8 cellular contexts compared by ENCODE assay signal in the genomic region with DNA sequence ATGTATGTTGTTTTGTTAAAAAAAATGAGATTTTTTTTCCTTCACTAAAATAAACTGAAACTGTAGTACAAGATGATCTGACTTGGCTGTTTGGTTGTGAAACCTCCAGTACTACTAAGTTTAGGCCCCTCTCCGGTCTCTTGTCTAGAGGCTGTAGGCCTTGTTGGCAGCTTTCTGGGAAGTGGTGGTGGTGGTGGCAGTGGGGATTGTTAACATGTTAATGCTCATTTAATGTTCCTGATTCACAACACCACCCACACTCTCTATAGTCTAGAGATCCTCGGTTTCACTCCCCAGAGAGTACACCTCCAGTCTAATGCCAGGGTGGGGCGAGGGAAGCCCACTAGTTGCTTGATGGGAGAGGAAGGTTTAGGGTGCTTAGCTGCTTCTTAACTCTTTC. TPM values are rescaled to one million over a fixed set of nuclear protein-coding genes. Genes with fewer than 3 reads are reported as not detected.
DNase-seq lines count a peak whose midpoint lies in the region; FAIRE-seq and TF ChIP-seq lines count a peak whose summit lies in the region.

No MANE protein-coding gene starts in this region.

- H2AFZ ChIP-seq in OCI-LY7 (ENCODE audit: low read length): no peak overlapping the region

- POLR2A ChIA-PET in OCI-LY7 (lab: Charles Lee): interaction anchor here (1.2 kb wide), 1 partner anchor 11 kb away, joined by 5 read pairs; no protein-coding TSS in a partner anchor

- no TSS peak for BruUV-seq in OCI-LY7 (replicated peaks; lab: Mats Ljungman, UMichigan)

- CTCF ChIA-PET in OCI-LY7 (lab: Charles Lee; ENCODE audit: unreplicated experiment): no interaction called here

- peak overlapping the region in 1 of 3 donors; percentile 37 for H3K9ac ChIP-seq in skeletal muscle tissue (ENCODE audit: low read depth in 1 of 3, low read length in 3 of 3)

- peaks cover 6% of the 10 kb centered on the region for H3K4me1 Mint-ChIP-seq in type B pancreatic cell (ENCODE audit: unreplicated experiment)

- TF ChIP-seq CTCF in OCI-LY7 (conservative IDR thresholded peaks at IDR 0.05; ENCODE audit: low read length) (no peak), coronary artery (IDR thresholded peaks at IDR 0.05) (no peak), type B pancreatic cell (conservative IDR thresholded peaks at IDR 0.05) (no peak), GM13976 (IDR thresholded peaks at IDR 0.05; ENCODE audit: borderline replicate concordance, control extremely low read depth, extremely low read depth, insufficient read depth, missing control alignments) (no peak)

- H3K4me3 Mint-ChIP-seq in type B pancreatic cell: no peak overlapping the region

- in situ Hi-C loops in GM13976 (cut with MboI; ENCODE audit: low sequenced_read_pairs, unreplicated experiment): no loop called here

- no peaks in the 10 kb centered on the region for H3K9me3 Mint-ChIP-seq in type B pancreatic cell

- H3K9me2 ChIP-seq in OCI-LY7 (ENCODE audit: insufficient read depth, low read length): no peaks in the 10 kb centered on the region

- 0 out of 2 replicates have a peak, but pooled peaks cover 4% of the 10 kb centered on the region for H4K20me1 ChIP-seq in OCI-LY7 (ENCODE audit: insufficient read depth, low read length)

- H3K4me1 ChIP-seq in OCI-LY7 (ENCODE audit: insufficient read depth, low read length, poor library complexity, severe bottlenecking) (peaks cover 13% of the 10 kb centered on the region), skeletal muscle tissue (ENCODE audit: control insufficient read depth in 3 of 3, insufficient read depth in 3 of 3, low read length in 3 of 3) (peaks cover 0 to 5% (median 0%) of the 10 kb centered on the region in 3 donors)

- H3K79me2 ChIP-seq in OCI-LY7 (ENCODE audit: insufficient read depth, low read depth, low read length): peaks cover 71% of the 10 kb centered on the region

- peaks cover 13% of the 10 kb centered on the region for H3K36me3 Mint-ChIP-seq in type B pancreatic cell

- H3K4me3 ChIP-seq in OCI-LY7 (ENCODE audit: low read depth, low read length, poor library complexity, severe bottlenecking) (no peak overlapping the region), coronary artery (peak overlapping the region; percentile 48), skeletal muscle tissue (ENCODE audit: low read length in 3 of 3) (peak overlapping the region in 1 of 3 donors; percentile 35)

- peaks cover 91% of the 10 kb centered on the region for H3K36me3 ChIP-seq in OCI-LY7 (ENCODE audit: insufficient read depth, low read length)
- H3K36me3 ChIP-seq in skeletal muscle tissue (ENCODE audit: control insufficient read depth in 3 of 3, insufficient read depth in 3 of 3, low read length in 3 of 3): peaks cover 0 to 5% (median under 1%) of the 10 kb centered on the region in 3 donors

- H3K27ac Mint-ChIP-seq in type B pancreatic cell: no peak overlapping the region

- no peaks in the 10 kb centered on the region for H3K9me3 ChIP-seq in OCI-LY7 (ENCODE audit: low read length)
- H3K9me3 ChIP-seq in skeletal muscle tissue (ENCODE audit: control insufficient read depth in 3 of 3, low read length in 3 of 3): no peaks in the 10 kb centered on the region

- no peaks in the 10 kb centered on the region for H3K27me3 ChIP-seq in skeletal muscle tissue (ENCODE audit: control insufficient read depth in 3 of 3, insufficient read depth in 3 of 3, low read length in 3 of 3)

- no peak overlapping the region for H3K27ac ChIP-seq in OCI-LY7 (ENCODE audit: low read depth, low read length, poor library complexity, severe bottlenecking)
- peak overlapping the region; percentile 41 to 75 for H3K27ac ChIP-seq in coronary artery
- peak overlapping the region; percentile 14 for H3K27ac ChIP-seq in skeletal muscle tissue (ENCODE audit: low read depth, low read length)

- no peak for FAIRE-seq in RCC 7860 (lab: Jason Lieb, UNC)

- peak overlapping the region; percentile 24; the same call in 1 of the 2 replicates for H3K4me2 ChIP-seq in OCI-LY7 (ENCODE audit: low read length)

- DNase-seq in EH (ENCODE audit: low read depth) (peak; percentile 21), OCI-LY7 (ENCODE audit: low spot score) (no peak), coronary artery (ENCODE audit: low spot score) (no peak), NCI-H1436 treated with DMSO at 0.1 percent for 48 hours (lab: John Stamatoyannopoulos, UW) (no peak), type B pancreatic cell (ENCODE audit: extremely low spot score, unreplicated experiment) (no peak), GM13976 (ENCODE audit: low spot score) (no peak), RCC 7860 (ENCODE audit: low spot score) (no peak)

- H3K27me3 Mint-ChIP-seq in type B pancreatic cell: no peaks in the 10 kb centered on the region

- intact Hi-C loops in OCI-LY7 (cut with micrococcal nuclease; ENCODE audit: unreplicated experiment): no loop called here

RNA-seq across cellular contexts. Expression of gene STK4, which starts 24.1 kb away (rescaled TPM):
- total RNA-seq in OCI-LY7 (2014; rRNA removed; shearing (Covaris generic)): 67.9 and 80.4 TPM in 2 replicates
- 140 and 150 TPM in 2 replicates for total RNA-seq in OCI-LY7 (2022)
- 17.7 TPM for total RNA-seq in skeletal muscle tissue
- total RNA-seq in type B pancreatic cell (ENCODE audit: low replicate concordance): 28.3 and 32.6 TPM in 2 replicates

RNA-seq across cellular contexts. Expression of gene TOMM34, which starts 30.2 kb away (rescaled TPM):
- 35.2 and 38.6 TPM in 2 replicates for total RNA-seq in OCI-LY7 (2014; rRNA removed; shearing (Covaris generic))
- total RNA-seq in OCI-LY7 (2022) (48.2 and 50.6 TPM in 2 replicates), skeletal muscle tissue (4.2 TPM), type B pancreatic cell (ENCODE audit: low replicate concordance) (42.8 and 58.2 TPM in 2 replicates)
